ENCODE assay signal across 1 cellular context in the genomic region with DNA sequence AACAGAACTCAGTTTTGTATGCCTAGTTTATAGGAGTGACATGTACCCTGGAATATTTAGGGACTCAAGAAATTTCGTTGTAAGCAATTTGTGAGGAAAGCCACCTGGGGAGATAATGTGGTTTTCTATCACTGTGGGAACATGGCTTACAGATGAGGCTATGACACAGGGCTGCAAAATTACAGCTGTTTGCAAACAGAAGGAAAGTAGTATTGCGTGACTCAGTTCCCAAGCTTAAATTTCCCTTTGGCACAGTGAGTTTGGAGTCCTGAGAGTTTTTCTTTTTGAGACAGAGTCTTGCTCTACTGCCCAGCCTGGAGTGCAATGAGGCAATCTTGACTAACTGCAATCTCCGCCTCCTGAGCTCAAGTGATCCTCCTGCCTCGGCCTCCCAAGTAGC.
TF ChIP-seq lines count a peak whose summit lies in the region.

No MANE protein-coding gene starts in this region.

TF ChIP-seq in GM23338, 12 proteins besides CTCF, POLR2A, EP300 and RAD21 (continued from another document):
- TF ChIP-seq, protein P1, sequence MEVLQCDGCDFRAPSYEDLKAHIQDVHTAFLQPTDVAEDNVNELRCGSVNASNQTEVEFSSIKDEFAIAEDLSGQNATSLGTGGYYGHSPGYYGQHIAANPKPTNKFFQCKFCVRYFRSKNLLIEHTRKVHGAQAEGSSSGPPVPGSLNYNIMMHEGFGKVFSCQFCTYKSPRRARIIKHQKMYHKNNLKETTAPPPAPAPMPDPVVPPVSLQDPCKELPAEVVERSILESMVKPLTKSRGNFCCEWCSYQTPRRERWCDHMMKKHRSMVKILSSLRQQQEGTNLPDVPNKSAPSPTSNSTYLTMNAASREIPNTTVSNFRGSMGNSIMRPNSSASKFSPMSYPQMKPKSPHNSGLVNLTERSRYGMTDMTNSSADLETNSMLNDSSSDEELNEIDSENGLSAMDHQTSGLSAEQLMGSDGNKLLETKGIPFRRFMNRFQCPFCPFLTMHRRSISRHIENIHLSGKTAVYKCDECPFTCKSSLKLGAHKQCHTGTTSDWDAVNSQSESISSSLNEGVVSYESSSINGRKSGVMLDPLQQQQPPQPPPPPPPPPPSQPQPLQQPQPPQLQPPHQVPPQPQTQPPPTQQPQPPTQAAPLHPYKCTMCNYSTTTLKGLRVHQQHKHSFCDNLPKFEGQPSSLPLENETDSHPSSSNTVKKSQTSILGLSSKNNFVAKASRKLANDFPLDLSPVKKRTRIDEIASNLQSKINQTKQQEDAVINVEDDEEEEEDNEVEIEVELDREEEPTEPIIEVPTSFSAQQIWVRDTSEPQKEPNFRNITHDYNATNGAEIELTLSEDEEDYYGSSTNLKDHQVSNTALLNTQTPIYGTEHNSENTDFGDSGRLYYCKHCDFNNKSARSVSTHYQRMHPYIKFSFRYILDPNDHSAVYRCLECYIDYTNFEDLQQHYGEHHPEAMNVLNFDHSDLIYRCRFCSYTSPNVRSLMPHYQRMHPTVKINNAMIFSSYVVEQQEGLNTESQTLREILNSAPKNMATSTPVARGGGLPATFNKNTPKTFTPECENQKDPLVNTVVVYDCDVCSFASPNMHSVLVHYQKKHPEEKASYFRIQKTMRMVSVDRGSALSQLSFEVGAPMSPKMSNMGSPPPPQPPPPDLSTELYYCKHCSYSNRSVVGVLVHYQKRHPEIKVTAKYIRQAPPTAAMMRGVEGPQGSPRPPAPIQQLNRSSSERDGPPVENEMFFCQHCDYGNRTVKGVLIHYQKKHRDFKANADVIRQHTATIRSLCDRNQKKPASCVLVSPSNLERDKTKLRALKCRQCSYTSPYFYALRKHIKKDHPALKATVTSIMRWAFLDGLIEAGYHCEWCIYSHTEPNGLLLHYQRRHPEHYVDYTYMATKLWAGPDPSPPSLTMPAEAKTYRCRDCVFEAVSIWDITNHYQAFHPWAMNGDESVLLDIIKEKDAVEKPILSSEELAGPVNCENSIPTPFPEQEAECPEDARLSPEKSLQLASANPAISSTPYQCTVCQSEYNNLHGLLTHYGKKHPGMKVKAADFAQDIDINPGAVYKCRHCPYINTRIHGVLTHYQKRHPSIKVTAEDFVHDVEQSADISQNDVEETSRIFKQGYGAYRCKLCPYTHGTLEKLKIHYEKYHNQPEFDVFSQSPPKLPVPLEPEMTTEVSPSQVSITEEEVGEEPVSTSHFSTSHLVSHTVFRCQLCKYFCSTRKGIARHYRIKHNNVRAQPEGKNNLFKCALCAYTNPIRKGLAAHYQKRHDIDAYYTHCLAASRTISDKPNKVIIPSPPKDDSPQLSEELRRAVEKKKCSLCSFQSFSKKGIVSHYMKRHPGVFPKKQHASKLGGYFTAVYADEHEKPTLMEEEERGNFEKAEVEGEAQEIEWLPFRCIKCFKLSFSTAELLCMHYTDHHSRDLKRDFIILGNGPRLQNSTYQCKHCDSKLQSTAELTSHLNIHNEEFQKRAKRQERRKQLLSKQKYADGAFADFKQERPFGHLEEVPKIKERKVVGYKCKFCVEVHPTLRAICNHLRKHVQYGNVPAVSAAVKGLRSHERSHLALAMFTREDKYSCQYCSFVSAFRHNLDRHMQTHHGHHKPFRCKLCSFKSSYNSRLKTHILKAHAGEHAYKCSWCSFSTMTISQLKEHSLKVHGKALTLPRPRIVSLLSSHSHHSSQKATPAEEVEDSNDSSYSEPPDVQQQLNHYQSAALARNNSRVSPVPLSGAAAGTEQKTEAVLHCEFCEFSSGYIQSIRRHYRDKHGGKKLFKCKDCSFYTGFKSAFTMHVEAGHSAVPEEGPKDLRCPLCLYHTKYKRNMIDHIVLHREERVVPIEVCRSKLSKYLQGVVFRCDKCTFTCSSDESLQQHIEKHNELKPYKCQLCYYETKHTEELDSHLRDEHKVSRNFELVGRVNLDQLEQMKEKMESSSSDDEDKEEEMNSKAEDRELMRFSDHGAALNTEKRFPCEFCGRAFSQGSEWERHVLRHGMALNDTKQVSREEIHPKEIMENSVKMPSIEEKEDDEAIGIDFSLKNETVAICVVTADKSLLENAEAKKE (CRISPR knock-in tag; IDR thresholded peaks at IDR 0.05): no peak
- no peak for TF ChIP-seq EZH2phosphoT487 (IDR thresholded peaks at IDR 0.05; ENCODE audit: unreplicated experiment)
- TF ChIP-seq CREB1 (CRISPR knock-in tag; IDR thresholded peaks at IDR 0.05; ENCODE audit: low read depth): no peak
- TF ChIP-seq, protein P2, sequence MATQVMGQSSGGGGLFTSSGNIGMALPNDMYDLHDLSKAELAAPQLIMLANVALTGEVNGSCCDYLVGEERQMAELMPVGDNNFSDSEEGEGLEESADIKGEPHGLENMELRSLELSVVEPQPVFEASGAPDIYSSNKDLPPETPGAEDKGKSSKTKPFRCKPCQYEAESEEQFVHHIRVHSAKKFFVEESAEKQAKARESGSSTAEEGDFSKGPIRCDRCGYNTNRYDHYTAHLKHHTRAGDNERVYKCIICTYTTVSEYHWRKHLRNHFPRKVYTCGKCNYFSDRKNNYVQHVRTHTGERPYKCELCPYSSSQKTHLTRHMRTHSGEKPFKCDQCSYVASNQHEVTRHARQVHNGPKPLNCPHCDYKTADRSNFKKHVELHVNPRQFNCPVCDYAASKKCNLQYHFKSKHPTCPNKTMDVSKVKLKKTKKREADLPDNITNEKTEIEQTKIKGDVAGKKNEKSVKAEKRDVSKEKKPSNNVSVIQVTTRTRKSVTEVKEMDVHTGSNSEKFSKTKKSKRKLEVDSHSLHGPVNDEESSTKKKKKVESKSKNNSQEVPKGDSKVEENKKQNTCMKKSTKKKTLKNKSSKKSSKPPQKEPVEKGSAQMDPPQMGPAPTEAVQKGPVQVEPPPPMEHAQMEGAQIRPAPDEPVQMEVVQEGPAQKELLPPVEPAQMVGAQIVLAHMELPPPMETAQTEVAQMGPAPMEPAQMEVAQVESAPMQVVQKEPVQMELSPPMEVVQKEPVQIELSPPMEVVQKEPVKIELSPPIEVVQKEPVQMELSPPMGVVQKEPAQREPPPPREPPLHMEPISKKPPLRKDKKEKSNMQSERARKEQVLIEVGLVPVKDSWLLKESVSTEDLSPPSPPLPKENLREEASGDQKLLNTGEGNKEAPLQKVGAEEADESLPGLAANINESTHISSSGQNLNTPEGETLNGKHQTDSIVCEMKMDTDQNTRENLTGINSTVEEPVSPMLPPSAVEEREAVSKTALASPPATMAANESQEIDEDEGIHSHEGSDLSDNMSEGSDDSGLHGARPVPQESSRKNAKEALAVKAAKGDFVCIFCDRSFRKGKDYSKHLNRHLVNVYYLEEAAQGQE (IDR thresholded peaks at IDR 0.05; ENCODE audit: unreplicated experiment): no peak
- no peak for TF ChIP-seq STAT1 (IDR thresholded peaks at IDR 0.05; ENCODE audit: unreplicated experiment)
TF ChIP-seq in GM23338: peak in this region for 0.
